Comparison of ENCODE assay signal across 1 cellular context in genomic region chr1:203795382-203796222, GRCh38.
TF ChIP-seq lines count a peak whose summit lies in the region.

TSS of gene ZBED6 (plus strand) at chr1:203795623. CDS start at chr1:203797523, 1,900 bp downstream.
TSS of gene ZC3H11A (plus strand) at chr1:203795623. CDS start at chr1:203817071, 21,448 bp downstream.

TF ChIP-seq in HepG2, 621 proteins besides CTCF, POLR2A, EP300 and RAD21 (continued from another document and continues in another):
- TF ChIP-seq ZNF570 (CRISPR knock-in tag; IDR thresholded peaks at IDR 0.05; ENCODE audit: borderline replicate concordance) (no peak), ZNF329 (CRISPR knock-in tag; IDR thresholded peaks at IDR 0.05; ENCODE audit: low read depth) (no peak), CREBL2 (CRISPR knock-in tag; IDR thresholded peaks at IDR 0.05; ENCODE audit: borderline replicate concordance) (no peak), ZBTB8A (CRISPR knock-in tag; IDR thresholded peaks at IDR 0.05; ENCODE audit: borderline replicate concordance, low read depth) (no peak), HMG20B (CRISPR knock-in tag; conservative IDR thresholded peaks at IDR 0.05) (0 out of 2 replicates have a peak, but pooled peaks have one; percentile 25), SRSF9 (IDR thresholded peaks at IDR 0.05; ENCODE audit: borderline replicate concordance, insufficient read depth, low read depth, low read length, poor library complexity, severe bottlenecking) (no peak), PRDM4 (CRISPR knock-in tag; IDR thresholded peaks at IDR 0.05; ENCODE audit: borderline replicate concordance) (no peak), HOXD1 (CRISPR knock-in tag; IDR thresholded peaks at IDR 0.05) (peak; percentile 64; the same call in 1 of the 2 replicates), ZNF574 (CRISPR knock-in tag; IDR thresholded peaks at IDR 0.05) (peak; percentile 96), ZNF460 (CRISPR knock-in tag; IDR thresholded peaks at IDR 0.05; ENCODE audit: borderline replicate concordance) (no peak), NFE2L2 (IDR thresholded peaks at IDR 0.05; ENCODE audit: low read length) (no peak), ZXDC (CRISPR knock-in tag; IDR thresholded peaks at IDR 0.05) (no peak), NBN (conservative IDR thresholded peaks at IDR 0.05) (no peak), BCL6 (CRISPR knock-in tag; IDR thresholded peaks at IDR 0.05) (peak; percentile 56), FOXK1 (CRISPR knock-in tag; IDR thresholded peaks at IDR 0.05; ENCODE audit: borderline replicate concordance, low read depth) (peak; percentile 54; the same call in 1 of the 2 replicates), HOXA9 (CRISPR knock-in tag; IDR thresholded peaks at IDR 0.05; ENCODE audit: borderline replicate concordance) (no peak), ZNF331 (CRISPR knock-in tag; IDR thresholded peaks at IDR 0.05) (peak; percentile 77; the same call in 1 of the 2 replicates), ZMAT3 (CRISPR knock-in tag; conservative IDR thresholded peaks at IDR 0.05) (peak; percentile 74; the same call in 1 of the 2 replicates), NFKB2 (CRISPR knock-in tag; IDR thresholded peaks at IDR 0.05; ENCODE audit: borderline replicate concordance) (peak; percentile 80; the same call in 1 of the 2 replicates), AFF4 (CRISPR knock-in tag; IDR thresholded peaks at IDR 0.05) (no peak), ZNF883 (CRISPR knock-in tag; IDR thresholded peaks at IDR 0.05; ENCODE audit: not compliant biosample characterization) (no peak), RBM39 (IDR thresholded peaks at IDR 0.05; ENCODE audit: low read depth, low read length, poor library complexity, severe bottlenecking) (peak; percentile 71), MEF2D (CRISPR knock-in tag; IDR thresholded peaks at IDR 0.05) (peak; percentile 60), MAZ (IDR thresholded peaks at IDR 0.05; ENCODE audit: borderline replicate concordance, low read depth, low read length) (no peak), MAZ (CRISPR knock-in tag; IDR thresholded peaks at IDR 0.05; ENCODE audit: low read depth) (peak; percentile 32; the same call in 1 of the 2 replicates), BRF2 (CRISPR knock-in tag; IDR thresholded peaks at IDR 0.05) (no peak), ZBTB10 (CRISPR knock-in tag; IDR thresholded peaks at IDR 0.05; ENCODE audit: borderline replicate concordance) (no peak; the same call in 1 of the 2 replicates), MIER2 (CRISPR knock-in tag; IDR thresholded peaks at IDR 0.05) (no peak), HCFC1 (IDR thresholded peaks at IDR 0.05; ENCODE audit: low read depth, low read length) (peak; percentile 85), ZSCAN29 (CRISPR knock-in tag; conservative IDR thresholded peaks at IDR 0.05) (no peak), ISL2 (CRISPR knock-in tag; IDR thresholded peaks at IDR 0.05) (peak; percentile 50), ZNF652 (CRISPR knock-in tag; IDR thresholded peaks at IDR 0.05; ENCODE audit: borderline replicate concordance, low read depth) (no peak), ZNF138 (CRISPR knock-in tag; IDR thresholded peaks at IDR 0.05; ENCODE audit: low read depth) (peak; percentile 80; the same call in 1 of the 2 replicates), ELF4 (CRISPR knock-in tag; IDR thresholded peaks at IDR 0.05; ENCODE audit: borderline replicate concordance) (no peak), ERF (CRISPR knock-in tag; IDR thresholded peaks at IDR 0.05) (peak; percentile 79; the same call in 1 of the 2 replicates), PBX2 (CRISPR knock-in tag; IDR thresholded peaks at IDR 0.05) (no peak), GTF3A (CRISPR knock-in tag; conservative IDR thresholded peaks at IDR 0.05) (no peak), STAG1 (CRISPR knock-in tag; IDR thresholded peaks at IDR 0.05) (no peak), TSC22D2 (CRISPR knock-in tag; IDR thresholded peaks at IDR 0.05; ENCODE audit: borderline replicate concordance) (0 out of 2 replicates have a peak, but pooled peaks have one; percentile 60)
